ENCODE assay signal across 8 cellular contexts in the genomic region with DNA sequence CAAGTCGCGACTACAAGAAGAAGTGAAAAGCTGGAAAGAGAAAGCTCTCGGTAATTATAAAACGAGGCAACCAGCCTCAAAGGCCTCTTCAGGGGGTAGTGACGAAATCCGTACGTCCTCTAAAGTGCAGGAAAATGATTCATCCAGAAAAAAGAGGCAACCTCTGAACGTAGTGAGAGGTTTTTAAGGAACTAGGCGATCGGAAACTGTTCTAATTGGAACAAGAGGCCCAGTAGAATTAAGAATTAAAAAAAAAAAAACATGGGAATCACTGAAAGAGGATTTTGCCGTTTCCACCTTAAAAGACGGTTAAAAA. TPM values are rescaled to one million over a fixed set of nuclear protein-coding genes. Genes with fewer than 3 reads are reported as not detected.
DNase-seq lines count a peak whose midpoint lies in the region; ATAC-seq and TF ChIP-seq lines count a peak whose summit lies in the region.

No MANE protein-coding gene starts in this region.

- WGBS in adrenal gland, 4 donors = 0 to 2% (median 0%) methylated on average over 12 of the region's 12 CpGs

- peak in 1 of 2 donors; percentile 66 for TF ChIP-seq POLR2A in adrenal gland (IDR thresholded peaks at IDR 0.05)

- ATAC-seq in stimulated activated naive CD8-positive, alpha-beta T cell treated with anti-CD3 and anti-CD28 coated beads, Interleukin-15, Interleukin-2, amounts not matched to agents 100 U/mL and 50 U/mL, for 24 hours = no peak
- ATAC-seq in GM18870 (IDR thresholded peaks at IDR 0.05; ENCODE audit: unreplicated experiment) = no peak

- H3K27ac ChIP-seq in Karpas-422 (ENCODE audit: low read length) (peak overlapping the region; percentile 84), adrenal gland (peak overlapping the region; percentile 84 to 100 (median 99))

- peak overlapping the region; percentile 85 for H3K4me2 ChIP-seq in Karpas-422 (ENCODE audit: low read depth, low read length, poor library complexity, severe bottlenecking)

- DNase-seq in Ammon's horn (ENCODE audit: low spot score) = peak; percentile 15
- DNase-seq in Karpas-422 = peak; percentile 57
- peak in 3 of 7 donors; percentile 46 to 54 (median 48) for DNase-seq in adrenal gland
- DNase-seq in stimulated activated naive CD8-positive, alpha-beta T cell treated with anti-CD3 and anti-CD28 coated beads, Interleukin-15, Interleukin-2, amounts not matched to agents 100 U/mL and 50 U/mL, for 24 hours = peak; percentile 15
- no peak for DNase-seq in HuH-7 (ENCODE audit: low spot score)
- no peak for DNase-seq in COR-L47 (lab: John Stamatoyannopoulos, UW)

- H3K36me3 ChIP-seq in Karpas-422 (ENCODE audit: insufficient read depth, low read length) = peaks cover 35% of the 10 kb centered on the region
- peaks cover 0 to 32% of the 10 kb centered on the region in 2 donors for H3K36me3 ChIP-seq in adrenal gland (replicated peaks in 1 of 2)
- H3K36me3 ChIP-seq in iPS-15b (ENCODE audit: control insufficient read depth, insufficient read depth, low read length) = peaks cover 10% of the 10 kb centered on the region

- peaks cover 6% of the 10 kb centered on the region; the same call in 1 of the 2 replicates for H4K20me1 ChIP-seq in Karpas-422 (ENCODE audit: insufficient read depth, low read depth, low read length)

- no peaks in the 10 kb centered on the region for H3K9me2 ChIP-seq in Karpas-422 (replicated peaks; ENCODE audit: insufficient read depth, low read length)

- H3K27me3 ChIP-seq in Karpas-422 (ENCODE audit: low read length) (no peaks in the 10 kb centered on the region), adrenal gland (no peaks in the 10 kb centered on the region), iPS-15b (ENCODE audit: control insufficient read depth, insufficient read depth, low read length) (no peaks in the 10 kb centered on the region)

- no peak for TF ChIP-seq CTCF in adrenal gland (IDR thresholded peaks at IDR 0.05)

- H3K4me3 ChIP-seq in Karpas-422 (ENCODE audit: low read length) (peak overlapping the region; percentile 98), adrenal gland (peak overlapping the region; percentile 62 to 98 (median 73)), iPS-15b (ENCODE audit: low read depth, low read length) (peak overlapping the region; percentile 94)

- peaks cover 60% of the 10 kb centered on the region for H3K79me2 ChIP-seq in Karpas-422 (ENCODE audit: low read length)

- peak overlapping the region; percentile 98 for H3K9ac ChIP-seq in Karpas-422 (ENCODE audit: low read length)
- H3K9ac ChIP-seq in iPS-15b (ENCODE audit: low read depth, low read length) = peak overlapping the region; percentile 98

- H3K9me3 ChIP-seq in Karpas-422 (ENCODE audit: low read length) = no peaks in the 10 kb centered on the region
- H3K9me3 ChIP-seq in adrenal gland (replicated peaks in 1 of 3) = no peaks in the 10 kb centered on the region
- no peaks in the 10 kb centered on the region for H3K9me3 ChIP-seq in iPS-15b (ENCODE audit: control insufficient read depth, insufficient read depth, low read length)

- no peak overlapping the region for H2AFZ ChIP-seq in Karpas-422 (ENCODE audit: low read length)

- intact Hi-C loops in adrenal gland (cut with DNase I) = no loop called here

- H3K4me1 ChIP-seq in Karpas-422 (ENCODE audit: low read length) (peaks cover 32% of the 10 kb centered on the region), adrenal gland (replicated peaks in 1 of 2) (peaks cover 14 to 42% of the 10 kb centered on the region in 2 donors), iPS-15b (ENCODE audit: control insufficient read depth, insufficient read depth, low read length) (peaks cover 6% of the 10 kb centered on the region)

RNA-seq across cellular contexts. Expression of gene CSNK1A1, which starts 1.0 kb away (rescaled TPM):
- total RNA-seq in Karpas-422 (2014; rRNA removed; shearing (Covaris generic); ENCODE audit: low replicate concordance) = 193 and 274 TPM in 2 replicates
- total RNA-seq in adrenal gland = 100 to 1,000 TPM; 165 to 301 (median 225) TPM
- polyA plus RNA-seq in adrenal gland = 100 to 1,000 TPM in 1 of 3 donors, 10 to 100 TPM in 2; 51.0 to 234 (median 64.4) TPM

RNA-seq across cellular contexts. Expression of gene ARHGEF37, which starts 31.1 kb away (rescaled TPM):
- 17.0 and 30.0 TPM in 2 replicates for total RNA-seq in Karpas-422 (2014; rRNA removed; shearing (Covaris generic); ENCODE audit: low replicate concordance)
- total RNA-seq in adrenal gland = 1 to 10 TPM; 1.8 to 8.4 (median 4.5) TPM
- polyA plus RNA-seq in adrenal gland = 1 to 10 TPM; 1.8 to 4.3 (median 2.3) TPM

Comparison
In these comparisons a context has a peak if more than half of its experiments do, and no peak if none do; other contexts are left out.
1. DNase-seq: peak in Ammon's horn (single experiment), Karpas-422 (single experiment) and stimulated activated naive CD8-positive, alpha-beta T cell treated with anti-CD3 and anti-CD28 coated beads, Interleukin-15, Interleukin-2, amounts not matched to agents 100 U/mL and 50 U/mL, for 24 hours (single experiment); none in HuH-7 (single experiment) and COR-L47 (single experiment).
2. Peak in every context shown above with its lines, with median percentiles within 50 percentile points of each other: H3K4me3 ChIP-seq.